32 cellular contexts compared by ENCODE assay signal in genomic region chr17:69860142-69860680, GRCh38.
"Had no signal": no experiment of that assay in that cellular context is flagged by ENCODE, and none has a peak within 500 bp of the region (broad histone marks: within the 10 kb centered on the region; RNA-seq: fewer than 3 reads in every experiment).

No MANE protein-coding gene starts in this region.

- DNase-seq: activated B cell treated with CpG ODN at 0.5 μM for 24 hours; activated CD4-positive, alpha-beta T cell treated with anti-CD3 and anti-CD28 coated beads for 48 hours; activated CD4-positive, alpha-beta T cell treated with anti-CD3 and anti-CD28 coated beads, Interleukin-2, amount 50 U/mL, for 1 hour; activated CD4-positive, alpha-beta T cell treated with anti-CD3 and anti-CD28 coated beads, Interleukin-2, amount 50 U/mL, for 48 hours; activated CD8-positive, alpha-beta memory T cell treated with anti-CD3 and anti-CD28 coated beads for 24 hours; activated CD8-positive, alpha-beta T cell treated with anti-CD3 and anti-CD28 coated beads for 36 hours; activated effector memory CD4-positive, alpha-beta T cell treated with anti-CD3 and anti-CD28 coated beads, Interleukin-2, amount 50 U/mL, for 16 hours; activated naive CD4-positive, alpha-beta T cell treated with anti-CD3 and anti-CD28 coated beads for 36 hours; activated naive CD8-positive, alpha-beta T cell treated with anti-CD3 and anti-CD28 coated beads for 36 hours; activated naive CD8-positive, alpha-beta T cell treated with anti-CD3 and anti-CD28 coated beads, Interleukin-2, amount 50 U/mL, for 24 hours; activated T-cell treated with anti-CD3 and anti-CD28 coated beads, Interleukin-2, amount 50 U/mL, for 4 hours; adrenal gland; amygdala; aorta; body of pancreas; cortex of kidney; dermis blood vessel endothelial cell; effector CD4-positive, alpha-beta T cell; erythroblast; foreskin melanocyte; heart right ventricle; T-helper 1 cell; T-helper 17 cell; T1000; WERI-Rb-1 had no signal

- H3K36me3 ChIP-seq: adrenal gland, cardiac muscle cell, esophagus muscularis mucosa, gastroesophageal sphincter, heart right ventricle, WERI-Rb-1 had no signal

- H3K9me3 ChIP-seq: body of pancreas had no signal

- H3K27ac ChIP-seq: adrenal gland, body of pancreas, cardiac muscle cell, esophagus muscularis mucosa, gastroesophageal sphincter, heart right ventricle, WERI-Rb-1 had no signal

- H3K27me3 ChIP-seq: adrenal gland, body of pancreas, cardiac muscle cell, esophagus muscularis mucosa, gastroesophageal sphincter, heart right ventricle had no signal

- H3K4me1 ChIP-seq: body of pancreas, esophagus muscularis mucosa, gastroesophageal sphincter, heart right ventricle had no signal

- ATAC-seq: activated CD4-positive, CD25-positive, alpha-beta regulatory T cell treated with anti-CD3 and anti-CD28 coated beads, Interleukin-2, amount 50 U/mL, for 24 hours; activated CD8-positive, alpha-beta T cell treated with anti-CD3 and anti-CD28 coated beads for 36 hours; activated naive CD8-positive, alpha-beta T cell treated with anti-CD3 and anti-CD28 coated beads, Interleukin-2, amount 50 U/mL, for 24 hours; activated T-cell treated with anti-CD3 and anti-CD28 coated beads, Interleukin-2, amount 50 U/mL, for 4 hours; body of pancreas; gastroesophageal sphincter; heart right ventricle; T-helper 17 cell had no signal

- H3K4me3 ChIP-seq: adrenal gland, body of pancreas, cardiac muscle cell, esophagus muscularis mucosa, gastroesophageal sphincter, heart right ventricle had no signal

- FAIRE-seq: colon, endometrium, endothelial cell of umbilical vein had no signal
